ENCODE assay signal across 1 cellular context in genomic region chr1:31701137-31701736, GRCh38.
TF ChIP-seq lines count a peak whose summit lies in the region.

No MANE protein-coding gene starts in this region.

TF ChIP-seq in K562, 482 proteins besides CTCF, POLR2A, EP300 and RAD21 (continued from another document and continues in another):
- TF ChIP-seq BCLAF1 (IDR thresholded peaks at IDR 0.05; ENCODE audit: borderline replicate concordance in 1 of 2, control insufficient read depth in 1 of 2, low read depth in 2 of 2, low read length in 1 of 2) (no peak), SMARCE1 (IDR thresholded peaks at IDR 0.05) (peak; percentile 90), CBX8 (IDR thresholded peaks at IDR 0.05; ENCODE audit: borderline replicate concordance, extremely low read depth, low read depth, low read length, poor library complexity, severe bottlenecking) (no peak), PHB (CRISPR knock-in tag; IDR thresholded peaks at IDR 0.05) (no peak), PTRF (tag; IDR thresholded peaks at IDR 0.05) (no peak), KDM4B (IDR thresholded peaks at IDR 0.05; ENCODE audit: borderline replicate concordance in 2 of 2, low read depth in 1 of 2) (no peak), ZNF77 (CRISPR knock-in tag; IDR thresholded peaks at IDR 0.05) (no peak), HEY1 (CRISPR knock-in tag; IDR thresholded peaks at IDR 0.05; ENCODE audit: borderline replicate concordance) (no peak), HDAC1 (IDR thresholded peaks at IDR 0.05) (peak in 1 of 2 experiments; percentile 61; a peak in 2 of 4 replicates), RBBP5 (IDR thresholded peaks at IDR 0.05; ENCODE audit: borderline replicate concordance, insufficient read depth, low read length, poor library complexity, severe bottlenecking) (no peak), UBTF (IDR thresholded peaks at IDR 0.05; ENCODE audit: borderline replicate concordance in 1 of 2, low read depth in 2 of 2, low read length in 2 of 2) (no peak), CEBPB (tag; IDR thresholded peaks at IDR 0.05) (peak; percentile 85), NR0B1 (IDR thresholded peaks at IDR 0.05; ENCODE audit: partially characterized antibody) (no peak), ZNF583 (CRISPR knock-in tag; IDR thresholded peaks at IDR 0.05) (no peak), ZNF740 (CRISPR knock-in tag; IDR thresholded peaks at IDR 0.05) (no peak), ZNF740 (tag; IDR thresholded peaks at IDR 0.05) (no peak), JUNB (CRISPR knock-in tag; conservative IDR thresholded peaks at IDR 0.05) (peak; percentile 59), ZBTB17 (CRISPR knock-in tag; IDR thresholded peaks at IDR 0.05) (no peak), SAP30 (IDR thresholded peaks at IDR 0.05; ENCODE audit: borderline replicate concordance, insufficient read depth, low read depth, low read length, poor library complexity, severe bottlenecking) (no peak), CBFA2T3 (IDR thresholded peaks at IDR 0.05) (peak; percentile 66), SRSF9 (IDR thresholded peaks at IDR 0.05; ENCODE audit: borderline replicate concordance, low read depth, low read length) (no peak), TAF15 (IDR thresholded peaks at IDR 0.05; ENCODE audit: low read depth, low read length) (no peak), ZNF134 (CRISPR knock-in tag; conservative IDR thresholded peaks at IDR 0.05) (no peak), ZNF311 (CRISPR knock-in tag; IDR thresholded peaks at IDR 0.05) (no peak), TCFL5 (CRISPR knock-in tag; conservative IDR thresholded peaks at IDR 0.05) (no peak), NFE2L1 (tag; IDR thresholded peaks at IDR 0.05; ENCODE audit: borderline replicate concordance, low read depth) (no peak), JUND (IDR thresholded peaks at IDR 0.05; ENCODE audit: borderline replicate concordance, low read depth, low read length) (peak; percentile 100), JUND (tag; IDR thresholded peaks at IDR 0.05; ENCODE audit: borderline replicate concordance, low read depth, low read length) (peak; percentile 98), CTBP1 (IDR thresholded peaks at IDR 0.05; ENCODE audit: borderline replicate concordance) (peak; percentile 99), RCOR1 (IDR thresholded peaks at IDR 0.05; ENCODE audit: borderline replicate concordance in 1 of 2, low read depth in 2 of 2, low read length in 2 of 2) (peak in 1 of 2 experiments; percentile 97; a peak in 2 of 4 replicates), EWSR1 (IDR thresholded peaks at IDR 0.05; ENCODE audit: borderline replicate concordance, low read depth, partially characterized antibody) (no peak), SMARCB1 (IDR thresholded peaks at IDR 0.05; ENCODE audit: insufficient read length, low read depth) (no peak), CBFA2T2 (conservative IDR thresholded peaks at IDR 0.05) (0 out of 2 replicates have a peak, but pooled peaks have one; percentile 30), ZBTB33 (CRISPR knock-in tag; IDR thresholded peaks at IDR 0.05) (no peak), SMARCA5 (IDR thresholded peaks at IDR 0.05) (no peak), ZC3H8 (IDR thresholded peaks at IDR 0.05) (no peak), YBX1 (IDR thresholded peaks at IDR 0.05) (no peak), DNMT1 (IDR thresholded peaks at IDR 0.05) (no peak), ZNF75A (CRISPR knock-in tag; IDR thresholded peaks at IDR 0.05) (no peak), POLR2AphosphoS5 (IDR thresholded peaks at IDR 0.05; ENCODE audit: control insufficient read depth, insufficient read depth, low read depth, low read length) (no peak), CHD7 (IDR thresholded peaks at IDR 0.05; ENCODE audit: low read depth, low read length) (no peak), POLR2B (IDR thresholded peaks at IDR 0.05; ENCODE audit: low read depth, partially characterized antibody) (no peak), TFAP4 (CRISPR knock-in tag; IDR thresholded peaks at IDR 0.05; ENCODE audit: borderline replicate concordance) (peak; percentile 66; the same call in 1 of the 2 replicates)
